ENCODE assay signal across 16 cellular contexts in genomic region chr10:132203256-132204077, GRCh38. TPM values are rescaled to one million over a fixed set of nuclear protein-coding genes. Genes with fewer than 3 reads are reported as not detected.
"Had no signal": no experiment of that assay in that cellular context is flagged by ENCODE, and none has a peak within 500 bp of the region (broad histone marks: within the 10 kb centered on the region; RNA-seq: fewer than 3 reads in every experiment).

No MANE protein-coding gene starts in this region.

- DNase-seq: cerebellar nuclear complex; effector memory CD8-positive, alpha-beta T cell; gastrocnemius medialis; immature natural killer cell; left colon; nucleus accumbens; stimulated activated CD4-positive, alpha-beta T cell treated with anti-CD3 and anti-CD28 coated beads, Interleukin-2, amount 100 ng/mL, for 24 hours; stimulated activated CD4-positive, alpha-beta T cell treated with anti-CD3 and anti-CD28 coated beads, Interleukin-4, amount 100 ng/mL, for 4 hours; stimulated activated naive B cell treated with anti-CD40 and anti-IgM and Interleukin-4, amounts not matched to agents 10 μg/mL and 1 μg/mL and 100 μg/mL, for 72 hours; trophoblast cell had no signal

- H3K27ac ChIP-seq: epithelial cell of prostate, esophagus muscularis mucosa, gastrocnemius medialis, pancreas had no signal

- ATAC-seq: effector memory CD8-positive, alpha-beta T cell; gastrocnemius medialis; left colon; mucosa of descending colon; naive thymus-derived CD8-positive, alpha-beta T cell; pancreas; sciatic nerve; stimulated activated naive B cell treated with anti-CD40 and anti-IgM and Interleukin-4, amounts not matched to agents 10 μg/mL and 1 μg/mL and 100 μg/mL, for 72 hours had no signal

- H3K4me3 ChIP-seq: esophagus muscularis mucosa, gastrocnemius medialis, mucosa of descending colon, pancreas had no signal

- H3K27me3 ChIP-seq: esophagus muscularis mucosa, gastrocnemius medialis, pancreas had no signal

- H3K9me3 ChIP-seq: esophagus muscularis mucosa, gastrocnemius medialis, mucosa of descending colon, pancreas had no signal

- H3K36me3 ChIP-seq: gastrocnemius medialis, pancreas had no signal

- H3K4me1 ChIP-seq: esophagus muscularis mucosa, gastrocnemius medialis, pancreas had no signal

RNA-seq across cellular contexts. Expression of gene DPYSL4, which starts 16.7 kb away (rescaled TPM):
- polyA plus RNA-seq: immature natural killer cell had no signal
